In genomic region chr5:63240063-63240755, GRCh38 we compare ENCODE assay signal across 25 cellular contexts.
"Had no signal": no experiment of that assay in that cellular context is flagged by ENCODE, and none has a peak within 500 bp of the region (broad histone marks: within the 10 kb centered on the region; RNA-seq: fewer than 3 reads in every experiment).

No MANE protein-coding gene starts in this region.

- H3K9me3 ChIP-seq: esophagus muscularis mucosa, right lobe of liver, thoracic aorta had no signal

- H3K4me1 ChIP-seq: esophagus muscularis mucosa, heart left ventricle had no signal

- H3K36me3 ChIP-seq: esophagus muscularis mucosa, heart left ventricle, right lobe of liver, thoracic aorta had no signal

- H3K27ac ChIP-seq: esophagus muscularis mucosa, foreskin keratinocyte, heart left ventricle, right lobe of liver, thoracic aorta, VCaP had no signal

- H3K27me3 Mint-ChIP-seq: activated CD4-positive, alpha-beta memory T cell treated with anti-CD3 and anti-CD28 coated beads for 36 hours; activated CD4-positive, alpha-beta T cell treated with anti-CD3 and anti-CD28 coated beads, Interleukin-2, amount 10 ng/mL, durations not matched to agents 24 days and 14 days; activated T-cell treated with anti-CD3 and anti-CD28 coated beads, Interleukin-2, amount 50 U/mL, for 24 hours; activated T-helper 17 cell treated with anti-CD3 and anti-CD28 coated beads, Interleukin-2, amount 50 U/mL, for 72 hours; memory B cell had no signal

- ATAC-seq: activated T-helper 17 cell treated with anti-CD3 and anti-CD28 coated beads, Interleukin-2, amount 50 U/mL, for 72 hours; foreskin keratinocyte; heart left ventricle; natural killer cell; right lobe of liver; stimulated activated naive CD8-positive, alpha-beta T cell treated with anti-CD3 and anti-CD28 coated beads, Interleukin-15, Interleukin-2, amounts not matched to agents 100 U/mL and 50 U/mL, for 24 hours had no signal

- H3K4me3 Mint-ChIP-seq: activated CD4-positive, alpha-beta memory T cell treated with anti-CD3 and anti-CD28 coated beads for 36 hours; activated CD4-positive, alpha-beta T cell treated with anti-CD3 and anti-CD28 coated beads, Interleukin-2, amount 10 ng/mL, durations not matched to agents 24 days and 14 days; activated T-cell treated with anti-CD3 and anti-CD28 coated beads, Interleukin-2, amount 50 U/mL, for 24 hours; activated T-helper 17 cell treated with anti-CD3 and anti-CD28 coated beads, Interleukin-2, amount 50 U/mL, for 72 hours; immature natural killer cell; memory B cell; natural killer cell had no signal

- H3K27ac Mint-ChIP-seq: activated CD4-positive, alpha-beta memory T cell treated with anti-CD3 and anti-CD28 coated beads for 36 hours; activated CD4-positive, alpha-beta T cell treated with anti-CD3 and anti-CD28 coated beads, Interleukin-2, amount 10 ng/mL, durations not matched to agents 24 days and 14 days; activated T-cell treated with anti-CD3 and anti-CD28 coated beads, Interleukin-2, amount 50 U/mL, for 24 hours; activated T-helper 17 cell treated with anti-CD3 and anti-CD28 coated beads, Interleukin-2, amount 50 U/mL, for 72 hours; immature natural killer cell; memory B cell; natural killer cell had no signal

- H3K4me3 ChIP-seq: esophagus muscularis mucosa, heart left ventricle, right lobe of liver, thoracic aorta had no signal

- DNase-seq: activated CD4-positive, alpha-beta memory T cell treated with anti-CD3 and anti-CD28 coated beads for 36 hours; activated CD4-positive, alpha-beta T cell treated with anti-CD3 and anti-CD28 coated beads, Interleukin-2, amount 10 ng/mL, durations not matched to agents 24 days and 14 days; activated CD8-positive, alpha-beta memory T cell treated with anti-CD3 and anti-CD28 coated beads, Interleukin-2, amount 50 U/mL, for 48 hours; activated gamma-delta T cell treated with Interleukin-2 at 50 U/mL for 16 hours; activated naive CD4-positive, alpha-beta T cell treated with anti-CD3 and anti-CD28 coated beads, Interleukin-2, amount 50 U/mL, for 16 hours; activated T-cell treated with anti-CD3 and anti-CD28 coated beads, Interleukin-2, amount 50 U/mL, for 24 hours; amniotic stem cell; central memory CD4-positive, alpha-beta T cell; foreskin keratinocyte; heart left ventricle; immature natural killer cell; kidney; natural killer cell; right lobe of liver; stimulated activated CD4-positive, alpha-beta T cell treated with anti-CD3 and anti-CD28 coated beads, Interleukin-12 subunit alpha, Interleukin-12 subunit beta, amount 100 ng/mL, for 4 hours; stimulated activated CD4-positive, alpha-beta T cell treated with anti-CD3 and anti-CD28 coated beads, Interleukin-4, amount 100 ng/mL, for 1 hour; stimulated activated naive CD8-positive, alpha-beta T cell treated with anti-CD3 and anti-CD28 coated beads, Interleukin-15, Interleukin-2, amounts not matched to agents 100 U/mL and 50 U/mL, for 24 hours; trophoblast cell had no signal

- H3K4me1 Mint-ChIP-seq: activated CD4-positive, alpha-beta T cell treated with anti-CD3 and anti-CD28 coated beads, Interleukin-2, amount 10 ng/mL, durations not matched to agents 24 days and 14 days; activated T-helper 17 cell treated with anti-CD3 and anti-CD28 coated beads, Interleukin-2, amount 50 U/mL, for 72 hours; immature natural killer cell; memory B cell; natural killer cell had no signal

- H3K9me3 Mint-ChIP-seq: activated CD4-positive, alpha-beta T cell treated with anti-CD3 and anti-CD28 coated beads, Interleukin-2, amount 10 ng/mL, durations not matched to agents 24 days and 14 days had no signal

- H3K27me3 ChIP-seq: esophagus muscularis mucosa, foreskin keratinocyte, heart left ventricle, right lobe of liver had no signal

- FAIRE-seq: astrocyte, kidney, urothelium cell line had no signal

- H3K36me3 Mint-ChIP-seq: activated CD4-positive, alpha-beta memory T cell treated with anti-CD3 and anti-CD28 coated beads for 36 hours; immature natural killer cell; memory B cell; natural killer cell had no signal
